In the genomic region with DNA sequence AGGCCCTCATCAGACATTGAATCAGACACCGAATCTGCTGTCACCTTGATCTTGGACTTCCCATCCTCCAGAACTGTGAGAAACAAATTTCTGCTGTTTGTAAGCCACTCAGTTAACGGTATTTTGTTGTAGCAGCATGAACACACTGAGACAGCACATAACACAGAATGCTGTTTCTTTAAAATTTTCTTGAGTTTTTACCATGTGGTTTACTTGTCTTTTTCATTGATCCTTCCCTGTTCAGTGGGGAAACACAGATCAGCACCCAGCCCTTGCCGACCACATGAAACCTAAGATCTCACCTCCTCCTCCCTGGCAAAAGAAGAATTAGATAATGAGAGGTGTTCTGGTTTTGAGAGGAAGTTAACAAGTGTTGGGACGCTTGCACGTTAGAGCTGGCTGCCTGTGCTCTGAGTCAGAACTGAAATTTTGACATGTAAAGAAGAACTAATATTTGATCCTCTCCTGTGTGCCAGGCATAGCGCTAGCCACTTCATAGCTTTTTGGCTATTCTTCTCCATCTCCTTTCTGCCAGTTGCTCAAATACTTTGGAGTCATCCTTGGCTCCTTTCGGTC, we compare ENCODE assay signal across 9 cellular contexts.
DNase-seq lines count a peak whose midpoint lies in the region; FAIRE-seq lines count a peak whose summit lies in the region.
"Had no signal": no experiment of that assay in that cellular context is flagged by ENCODE, and none has a peak within 500 bp of the region (broad histone marks: within the 10 kb centered on the region; RNA-seq: fewer than 3 reads in every experiment).

No MANE protein-coding gene starts in this region.

- no peaks in the 10 kb centered on the region; the same call in 1 of the 2 replicates for H3K36me3 ChIP-seq in KOPT-K1 (ENCODE audit: insufficient read depth, low read length)

- DNase-seq in GM19239 (ENCODE audit: insufficient read length, low spot score) (peak; percentile 15), inferior parietal cortex (ENCODE audit: extremely low spot score) (no peak), caudate nucleus (lab: John Stamatoyannopoulos, UW) (no peak), DMS 273 (lab: John Stamatoyannopoulos, UW; ENCODE audit: unreplicated experiment) (no peak), AG08396 (ENCODE audit: low spot score) (no peak)
- DNase-seq in activated naive CD4-positive, alpha-beta T cell treated with Interleukin-2 at 50 U/mL for 16 hours = peak; percentile 56
- peak; percentile 44 for DNase-seq in stimulated activated CD4-positive, alpha-beta T cell treated with anti-CD3 and anti-CD28 coated beads, Interleukin-1b, Interleukin-23, amount 100 ng/mL, for 48 hours
- DNase-seq: NCI-H2227 treated with DMSO at 0.1 percent for 48 hours had no signal

- H3K27ac ChIP-seq in KOPT-K1 (ENCODE audit: low read depth, low read length, poor library complexity, severe bottlenecking) (peak overlapping the region; percentile 49), caudate nucleus (ENCODE audit: low read depth, low read length) (no peak overlapping the region)

- peak; percentile 83 for FAIRE-seq in GM19239 (lab: Jason Lieb, UNC)

- H3K9me3 ChIP-seq in KOPT-K1 (ENCODE audit: insufficient read depth, low read length, poor library complexity, severe bottlenecking) = peaks cover 8% of the 10 kb centered on the region

Comparison
In these comparisons a context has a peak if more than half of its experiments do, and no peak if none do; other contexts are left out.
1. DNase-seq: peak in GM19239 (single experiment), activated naive CD4-positive, alpha-beta T cell treated with Interleukin-2 at 50 U/mL for 16 hours (single experiment) and stimulated activated CD4-positive, alpha-beta T cell treated with anti-CD3 and anti-CD28 coated beads, Interleukin-1b, Interleukin-23, amount 100 ng/mL, for 48 hours (single experiment); none in inferior parietal cortex (single experiment), caudate nucleus (0 of 61), DMS 273 (single experiment) and AG08396 (single experiment).